ENCODE assay signal across 8 cellular contexts in genomic region chr3:60629816-60630215, GRCh38.
"Had no signal": no experiment of that assay in that cellular context is flagged by ENCODE, and none has a peak within 500 bp of the region (broad histone marks: within the 10 kb centered on the region; RNA-seq: fewer than 3 reads in every experiment).

No MANE protein-coding gene starts in this region.

- H3K4me3 ChIP-seq: GM12878 had no signal

- ATAC-seq: GM12878 had no signal

- DNase-seq: GDM1, GF-D8 had no signal

- FAIRE-seq: G401.6, GM12878, GM12891, GM12892, GM18507, GM19239 had no signal
